2 cellular contexts compared by ENCODE assay signal in the genomic region with DNA sequence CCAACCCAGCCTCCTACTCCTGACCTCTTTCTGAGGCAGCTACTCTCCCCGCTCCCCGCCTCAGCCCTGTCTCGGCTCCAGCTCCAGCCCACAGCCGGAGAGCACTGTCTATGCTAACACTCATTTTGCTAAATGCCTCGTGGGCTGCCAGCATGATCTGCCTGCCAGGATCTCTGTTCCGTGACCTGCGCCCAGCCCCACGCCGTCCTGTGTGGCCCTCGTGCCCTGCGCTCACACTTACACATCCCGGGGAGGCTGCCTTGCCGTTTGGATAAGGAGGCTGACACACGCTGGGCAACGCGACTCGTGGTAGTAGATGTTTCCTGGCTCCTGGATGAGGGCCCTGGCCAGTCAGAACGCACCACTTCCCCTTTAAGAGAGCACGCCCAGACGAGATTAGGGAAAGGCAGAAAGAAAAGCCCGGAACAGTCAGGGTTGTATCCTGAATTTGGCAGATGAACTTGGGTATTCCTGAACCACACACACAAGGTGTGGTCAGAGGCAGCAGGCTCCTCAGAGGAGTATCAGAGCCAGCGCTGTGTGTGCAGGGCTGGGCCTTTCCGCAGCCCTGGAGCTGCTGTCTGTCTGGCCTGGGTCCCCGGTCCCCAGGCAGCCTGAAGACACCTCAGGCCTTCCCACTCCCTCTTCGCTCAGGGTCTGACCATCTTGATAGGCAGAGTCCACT.
TF ChIP-seq lines count a peak whose summit lies in the region.

No MANE protein-coding gene starts in this region.

TF ChIP-seq in liver, 16 proteins besides CTCF, POLR2A, EP300 and RAD21 (continued from another document):
- TF ChIP-seq EGR1 (IDR thresholded peaks at IDR 0.05; ENCODE audit: low read depth in 2 of 2), result no peak
- peak; percentile 70 for TF ChIP-seq YY1 (IDR thresholded peaks at IDR 0.05)
- TF ChIP-seq TAF1 (conservative IDR thresholded peaks at IDR 0.05), result no peak

TF ChIP-seq in HepG2, 621 proteins besides CTCF, POLR2A, EP300 and RAD21 (continued from another document):
- TF ChIP-seq, protein P1, sequence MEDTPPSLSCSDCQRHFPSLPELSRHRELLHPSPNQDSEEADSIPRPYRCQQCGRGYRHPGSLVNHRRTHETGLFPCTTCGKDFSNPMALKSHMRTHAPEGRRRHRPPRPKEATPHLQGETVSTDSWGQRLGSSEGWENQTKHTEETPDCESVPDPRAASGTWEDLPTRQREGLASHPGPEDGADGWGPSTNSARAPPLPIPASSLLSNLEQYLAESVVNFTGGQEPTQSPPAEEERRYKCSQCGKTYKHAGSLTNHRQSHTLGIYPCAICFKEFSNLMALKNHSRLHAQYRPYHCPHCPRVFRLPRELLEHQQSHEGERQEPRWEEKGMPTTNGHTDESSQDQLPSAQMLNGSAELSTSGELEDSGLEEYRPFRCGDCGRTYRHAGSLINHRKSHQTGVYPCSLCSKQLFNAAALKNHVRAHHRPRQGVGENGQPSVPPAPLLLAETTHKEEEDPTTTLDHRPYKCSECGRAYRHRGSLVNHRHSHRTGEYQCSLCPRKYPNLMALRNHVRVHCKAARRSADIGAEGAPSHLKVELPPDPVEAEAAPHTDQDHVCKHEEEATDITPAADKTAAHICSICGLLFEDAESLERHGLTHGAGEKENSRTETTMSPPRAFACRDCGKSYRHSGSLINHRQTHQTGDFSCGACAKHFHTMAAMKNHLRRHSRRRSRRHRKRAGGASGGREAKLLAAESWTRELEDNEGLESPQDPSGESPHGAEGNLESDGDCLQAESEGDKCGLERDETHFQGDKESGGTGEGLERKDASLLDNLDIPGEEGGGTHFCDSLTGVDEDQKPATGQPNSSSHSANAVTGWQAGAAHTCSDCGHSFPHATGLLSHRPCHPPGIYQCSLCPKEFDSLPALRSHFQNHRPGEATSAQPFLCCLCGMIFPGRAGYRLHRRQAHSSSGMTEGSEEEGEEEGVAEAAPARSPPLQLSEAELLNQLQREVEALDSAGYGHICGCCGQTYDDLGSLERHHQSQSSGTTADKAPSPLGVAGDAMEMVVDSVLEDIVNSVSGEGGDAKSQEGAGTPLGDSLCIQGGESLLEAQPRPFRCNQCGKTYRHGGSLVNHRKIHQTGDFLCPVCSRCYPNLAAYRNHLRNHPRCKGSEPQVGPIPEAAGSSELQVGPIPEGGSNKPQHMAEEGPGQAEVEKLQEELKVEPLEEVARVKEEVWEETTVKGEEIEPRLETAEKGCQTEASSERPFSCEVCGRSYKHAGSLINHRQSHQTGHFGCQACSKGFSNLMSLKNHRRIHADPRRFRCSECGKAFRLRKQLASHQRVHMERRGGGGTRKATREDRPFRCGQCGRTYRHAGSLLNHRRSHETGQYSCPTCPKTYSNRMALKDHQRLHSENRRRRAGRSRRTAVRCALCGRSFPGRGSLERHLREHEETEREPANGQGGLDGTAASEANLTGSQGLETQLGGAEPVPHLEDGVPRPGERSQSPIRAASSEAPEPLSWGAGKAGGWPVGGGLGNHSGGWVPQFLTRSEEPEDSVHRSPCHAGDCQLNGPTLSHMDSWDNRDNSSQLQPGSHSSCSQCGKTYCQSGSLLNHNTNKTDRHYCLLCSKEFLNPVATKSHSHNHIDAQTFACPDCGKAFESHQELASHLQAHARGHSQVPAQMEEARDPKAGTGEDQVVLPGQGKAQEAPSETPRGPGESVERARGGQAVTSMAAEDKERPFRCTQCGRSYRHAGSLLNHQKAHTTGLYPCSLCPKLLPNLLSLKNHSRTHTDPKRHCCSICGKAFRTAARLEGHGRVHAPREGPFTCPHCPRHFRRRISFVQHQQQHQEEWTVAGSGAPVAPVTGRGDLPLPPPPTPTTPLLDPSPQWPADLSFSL (CRISPR knock-in tag; IDR thresholded peaks at IDR 0.05), result no peak
- no peak for TF ChIP-seq HOXA9 (CRISPR knock-in tag; IDR thresholded peaks at IDR 0.05; ENCODE audit: borderline replicate concordance)
- TF ChIP-seq KLF13 (CRISPR knock-in tag; IDR thresholded peaks at IDR 0.05), result no peak
- TF ChIP-seq ZNF780A (CRISPR knock-in tag; IDR thresholded peaks at IDR 0.05), result no peak
- TF ChIP-seq, protein P2, sequence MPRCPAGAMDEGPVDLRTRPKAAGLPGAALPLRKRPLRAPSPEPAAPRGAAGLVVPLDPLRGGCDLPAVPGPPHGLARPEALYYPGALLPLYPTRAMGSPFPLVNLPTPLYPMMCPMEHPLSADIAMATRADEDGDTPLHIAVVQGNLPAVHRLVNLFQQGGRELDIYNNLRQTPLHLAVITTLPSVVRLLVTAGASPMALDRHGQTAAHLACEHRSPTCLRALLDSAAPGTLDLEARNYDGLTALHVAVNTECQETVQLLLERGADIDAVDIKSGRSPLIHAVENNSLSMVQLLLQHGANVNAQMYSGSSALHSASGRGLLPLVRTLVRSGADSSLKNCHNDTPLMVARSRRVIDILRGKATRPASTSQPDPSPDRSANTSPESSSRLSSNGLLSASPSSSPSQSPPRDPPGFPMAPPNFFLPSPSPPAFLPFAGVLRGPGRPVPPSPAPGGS (CRISPR knock-in tag; IDR thresholded peaks at IDR 0.05), result no peak
- TF ChIP-seq, protein P3, sequence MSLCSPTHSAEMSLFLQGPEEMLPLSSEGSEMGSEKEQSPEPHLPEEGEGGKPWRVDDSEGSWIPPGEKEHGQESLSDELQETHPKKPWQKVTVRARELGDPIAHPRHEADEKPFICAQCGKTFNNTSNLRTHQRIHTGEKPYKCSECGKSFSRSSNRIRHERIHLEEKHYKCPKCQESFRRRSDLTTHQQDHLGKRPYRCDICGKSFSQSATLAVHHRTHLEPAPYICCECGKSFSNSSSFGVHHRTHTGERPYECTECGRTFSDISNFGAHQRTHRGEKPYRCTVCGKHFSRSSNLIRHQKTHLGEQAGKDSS (CRISPR knock-in tag; IDR thresholded peaks at IDR 0.05; ENCODE audit: borderline replicate concordance, low read depth), result no peak
- TF ChIP-seq, protein P4, sequence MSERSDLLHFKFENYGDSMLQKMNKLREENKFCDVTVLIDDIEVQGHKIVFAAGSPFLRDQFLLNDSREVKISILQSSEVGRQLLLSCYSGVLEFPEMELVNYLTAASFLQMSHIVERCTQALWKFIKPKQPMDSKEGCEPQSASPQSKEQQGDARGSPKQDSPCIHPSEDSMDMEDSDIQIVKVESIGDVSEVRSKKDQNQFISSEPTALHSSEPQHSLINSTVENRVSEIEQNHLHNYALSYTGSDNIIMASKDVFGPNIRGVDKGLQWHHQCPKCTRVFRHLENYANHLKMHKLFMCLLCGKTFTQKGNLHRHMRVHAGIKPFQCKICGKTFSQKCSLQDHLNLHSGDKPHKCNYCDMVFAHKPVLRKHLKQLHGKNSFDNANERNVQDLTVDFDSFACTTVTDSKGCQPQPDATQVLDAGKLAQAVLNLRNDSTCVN (CRISPR knock-in tag; IDR thresholded peaks at IDR 0.05; ENCODE audit: borderline replicate concordance), result no peak
- no peak for TF ChIP-seq TAF1 (CRISPR knock-in tag; IDR thresholded peaks at IDR 0.05)
- no peak for TF ChIP-seq IRX3 (CRISPR knock-in tag; IDR thresholded peaks at IDR 0.05; ENCODE audit: borderline replicate concordance, low read depth)
- TF ChIP-seq ZNF781 (CRISPR knock-in tag; IDR thresholded peaks at IDR 0.05; ENCODE audit: borderline replicate concordance, not compliant biosample characterization), result no peak
- TF ChIP-seq GATAD1 (CRISPR knock-in tag; IDR thresholded peaks at IDR 0.05), result no peak
